ENCODE assay signal across 12 cellular contexts in the genomic region with DNA sequence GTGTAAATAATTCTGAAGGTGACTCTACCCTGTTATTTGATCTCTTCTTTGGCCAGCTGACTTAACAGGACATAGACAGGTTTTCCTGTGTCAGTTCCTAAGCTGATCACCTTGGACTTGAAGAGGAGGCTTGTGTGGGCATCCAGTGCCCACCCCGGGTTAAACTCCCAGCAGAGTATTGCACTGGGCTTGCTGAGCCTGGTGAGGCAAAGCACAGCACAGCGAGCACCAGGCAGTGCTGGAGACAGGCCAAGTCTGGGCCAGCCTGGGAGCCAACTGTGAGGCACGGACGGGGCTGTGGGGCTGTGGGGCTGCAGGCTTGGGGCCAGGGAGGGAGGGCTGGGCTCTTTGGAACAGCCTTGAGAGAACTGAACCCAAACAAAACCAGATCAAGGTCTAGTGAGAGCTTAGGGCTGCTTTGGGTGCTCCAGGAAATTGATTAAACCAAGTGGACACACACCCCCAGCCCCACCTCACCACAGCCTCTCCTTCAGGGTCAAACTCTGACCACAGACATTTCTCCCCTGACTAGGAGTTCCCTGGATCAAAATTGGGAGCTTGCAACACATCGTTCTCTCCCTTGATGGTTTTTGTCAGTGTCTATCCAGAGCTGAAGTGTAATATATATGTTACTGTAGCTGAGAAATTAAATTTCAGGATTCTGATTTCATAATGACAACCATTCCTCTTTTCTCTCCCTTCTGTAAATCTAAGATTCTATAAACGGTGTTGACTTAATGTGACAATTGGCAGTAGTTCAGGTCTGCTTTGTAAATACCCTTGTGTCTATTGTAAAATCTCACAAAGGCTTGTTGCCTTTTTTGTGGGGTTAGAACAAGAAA. TPM values are rescaled to one million over a fixed set of nuclear protein-coding genes. Genes with fewer than 3 reads are reported as not detected.
DNase-seq lines count a peak whose midpoint lies in the region; ATAC-seq and TF ChIP-seq lines count a peak whose summit lies in the region.
"Had no signal": no experiment of that assay in that cellular context is flagged by ENCODE, and none has a peak within 500 bp of the region (broad histone marks: within the 10 kb centered on the region; RNA-seq: fewer than 3 reads in every experiment).

No MANE protein-coding gene starts in this region.

- intact Hi-C loops in A673 (cut with micrococcal nuclease; ENCODE audit: unreplicated experiment) = loop anchor here (5.0 kb wide), 1 partner anchor 208 kb away; no protein-coding TSS in a partner anchor

- H3K79me1 ChIP-seq in mesendoderm (ENCODE audit: low read length) = no peaks in the 10 kb centered on the region

- no peak overlapping the region for H2BK5ac ChIP-seq in mesendoderm (ENCODE audit: low read length)

- H4K8ac ChIP-seq in mesendoderm (ENCODE audit: low read depth, low read length) = no peak overlapping the region

- no peak overlapping the region for H2BK15ac ChIP-seq in mesendoderm (replicated peaks; ENCODE audit: low read depth)

- no peak overlapping the region for H3K9ac ChIP-seq in mesendoderm (ENCODE audit: low read length)

- WGBS in mesendoderm (ENCODE audit: extremely low coverage, insufficient coverage, low lambda C conversion rate) = no CpG with 5 or more reads among the region's 6 CpGs

- H3K27me3 ChIP-seq in mesendoderm (ENCODE audit: insufficient read depth, low read length, poor library complexity) = no peaks in the 10 kb centered on the region
- no peaks in the 10 kb centered on the region for H3K27me3 ChIP-seq in A673 (replicated peaks; ENCODE audit: insufficient read depth, low read depth, low read length, poor library complexity)
- H3K27me3 ChIP-seq: neutrophil had no signal

- H3K79me2 ChIP-seq in mesendoderm (ENCODE audit: control insufficient read depth, insufficient read depth, low read length) = no peaks in the 10 kb centered on the region

- no peaks in the 10 kb centered on the region for H3K4me1 ChIP-seq in mesendoderm (ENCODE audit: control insufficient read depth, low read depth, low read length)
- no peaks in the 10 kb centered on the region for H3K4me1 ChIP-seq in A673 (ENCODE audit: insufficient read depth, low read length, poor library complexity, severe bottlenecking)

- H3K4me2 ChIP-seq in mesendoderm (ENCODE audit: low read length) = no peak overlapping the region

- no peak for TF ChIP-seq CTCF in A673 (conservative IDR thresholded peaks at IDR 0.05; ENCODE audit: low read depth, low read length)
- TF ChIP-seq CTCF in HFFc6 (IDR thresholded peaks at IDR 0.05) = no peak
- no peak for TF ChIP-seq CTCF in GM13976 (IDR thresholded peaks at IDR 0.05; ENCODE audit: borderline replicate concordance, control extremely low read depth, extremely low read depth, insufficient read depth, missing control alignments)
- TF ChIP-seq CTCF in WTC11 (IDR thresholded peaks at IDR 0.05) = no peak

- H3K4me3 Mint-ChIP-seq in HFFc6 = no peak overlapping the region
- no peak overlapping the region for H3K4me3 Mint-ChIP-seq in WTC11

- no peak overlapping the region for H2AK5ac ChIP-seq in mesendoderm (ENCODE audit: low read length)

- no peaks in the 10 kb centered on the region for H3K36me3 Mint-ChIP-seq in HFFc6 (ENCODE audit: low read depth)
- H3K36me3 Mint-ChIP-seq in WTC11 = no peaks in the 10 kb centered on the region

- no peak overlapping the region for H3K18ac ChIP-seq in mesendoderm (ENCODE audit: low read length)

- H3K27ac ChIP-seq in caudate nucleus (ENCODE audit: low read depth, low read length) (peak overlapping the region; percentile 58), mesendoderm (ENCODE audit: low read depth, low read length) (no peak overlapping the region), A673 (ENCODE audit: low read depth, low read length, poor library complexity, severe bottlenecking) (no peak overlapping the region)
- H3K27ac ChIP-seq: neutrophil had no signal

- H3K36me3 ChIP-seq in mesendoderm (ENCODE audit: control insufficient read depth, insufficient read depth, low read length) (no peaks in the 10 kb centered on the region), A673 (ENCODE audit: insufficient read depth, low read length, poor library complexity, severe bottlenecking) (no peaks in the 10 kb centered on the region)
- H3K36me3 ChIP-seq: neutrophil had no signal

- BruUV-seq in A673 (replicated peaks; lab: Mats Ljungman, UMichigan) = no TSS peak

- H3K27ac Mint-ChIP-seq in HFFc6 = no peak overlapping the region
- no peak overlapping the region for H3K27ac Mint-ChIP-seq in WTC11

- POLR2A ChIA-PET in A673 (lab: Charles Lee; ENCODE audit: low non-redundant PET) (no interaction called here), WTC11 (lab: Charles Lee) (interaction anchor here (0.6 kb wide), 1 partner anchor 1191 kb away, joined by 3 read pairs; no protein-coding TSS in a partner anchor)

- CTCF ChIA-PET in A673 (lab: Charles Lee) (interaction anchor here (0.5 kb wide), 1 partner anchor 94 kb away, joined by 8 read pairs; no protein-coding TSS in a partner anchor), WTC11 (lab: Charles Lee) (interaction anchor here (1.3 to 2.3 kb wide), 4 partner anchors 9 to 209 kb away, joined by 4 to 9 read pairs (median 6); no protein-coding TSS in a partner anchor)

- no peak overlapping the region for H3K4me3 ChIP-seq in mesendoderm (ENCODE audit: low read length)
- H3K4me3 ChIP-seq in A673 (ENCODE audit: low read depth, low read length, poor library complexity, severe bottlenecking) = no peak overlapping the region

- no peak overlapping the region for H3K4ac ChIP-seq in mesendoderm (ENCODE audit: low read depth, low read length)

- H3K9me3 Mint-ChIP-seq in HFFc6 (no peaks in the 10 kb centered on the region), WTC11 (peaks cover 11% of the 10 kb centered on the region)

- H3K9me3 ChIP-seq in A673 (ENCODE audit: low read depth, low read length, poor library complexity, severe bottlenecking) = no peaks in the 10 kb centered on the region
- H3K9me3 ChIP-seq: neutrophil had no signal

- H3K4me1 Mint-ChIP-seq in HFFc6 (ENCODE audit: low read depth) (peaks cover 6% of the 10 kb centered on the region), WTC11 (no peaks in the 10 kb centered on the region)

- peak in 13 of 14 donors; percentile 21 to 84 (median 63) for DNase-seq in C1 segment of cervical spinal cord (lab: John Stamatoyannopoulos, UW)
- peak; percentile 66 for DNase-seq in NCI-H2029 (lab: John Stamatoyannopoulos, UW)
- peak in 58 of 61 donors; percentile 29 to 89 (median 71) for DNase-seq in caudate nucleus (lab: John Stamatoyannopoulos, UW)
- no peak for DNase-seq in mesendoderm
- DNase-seq in A673 (ENCODE audit: low spot score) = no peak
- no peak for DNase-seq in HFFc6
- no peak for DNase-seq in GM13976 (ENCODE audit: low spot score)
- DNase-seq in WTC11 (ENCODE audit: low spot score) = no peak
- DNase-seq: activated naive CD4-positive, alpha-beta T cell treated with Interleukin-2 at 50 U/mL for 16 hours; NCI-H1436 treated with DMSO at 0.1 percent for 48 hours; T-helper 2 cell had no signal

- in situ Hi-C loops in GM13976 (cut with MboI; ENCODE audit: low sequenced_read_pairs, unreplicated experiment) = loop anchor here (10.0 kb wide), 1 partner anchor 211 kb away; no protein-coding TSS in a partner anchor

- peak overlapping the region; percentile 7 for H3K56ac ChIP-seq in mesendoderm (ENCODE audit: low read length)

- H3K23ac ChIP-seq in mesendoderm (ENCODE audit: low read length) = no peak overlapping the region

- H3K27me3 Mint-ChIP-seq in HFFc6 (ENCODE audit: insufficient read depth) (peaks cover 5% of the 10 kb centered on the region), WTC11 (ENCODE audit: low read depth) (no peaks in the 10 kb centered on the region; the same call in 1 of the 2 replicates)

- no peak overlapping the region for H2BK120ac ChIP-seq in mesendoderm (ENCODE audit: low read depth, low read length)

- no peak for ATAC-seq in WTC11

- no peak overlapping the region for H4K5ac ChIP-seq in mesendoderm (ENCODE audit: low read length)

TF ChIP-seq in WTC11, 78 proteins besides CTCF, POLR2A, EP300 and RAD21:
- TF ChIP-seq HMGA2 (CRISPR knock-in tag; IDR thresholded peaks at IDR 0.05) (no peak), ZNF263 (CRISPR knock-in tag; IDR thresholded peaks at IDR 0.05; ENCODE audit: low read depth) (no peak), ARID4B (CRISPR knock-in tag; IDR thresholded peaks at IDR 0.05; ENCODE audit: borderline replicate concordance) (no peak), ZNF232 (CRISPR knock-in tag; IDR thresholded peaks at IDR 0.05) (no peak)
TF ChIP-seq in WTC11: peak in this region for 0.

RNA-seq across cellular contexts. Expression of gene STH, which starts 5.1 kb away (rescaled TPM):
- not detected for polyA plus RNA-seq in mesendoderm (2013, experiment 1 of 2)
- polyA plus RNA-seq in mesendoderm (2013, experiment 2 of 2) = not detected
- total RNA-seq in A673 (2021) (0.83 TPM in 1 of 2 replicates, not detected in the other), WTC11 (2021) (not detected in 3 replicates)
- not detected for total RNA-seq in HFFc6 (2021; fragmentation: NEBNext Ultra II Directional; extraction: Animal tissue kit (Norgen Biotek cat#: 25700))

Comparison
In these comparisons a context has a peak if more than half of its experiments do, and no peak if none do; other contexts are left out.
1. DNase-seq: peak in C1 segment of cervical spinal cord (13 of 14), NCI-H2029 (single experiment) and caudate nucleus (58 of 61); none in mesendoderm (single experiment), A673 (single experiment), HFFc6 (single experiment), GM13976 (single experiment) and WTC11 (single experiment).